1 cellular context compared by ENCODE assay signal in genomic region chr5:83400712-83401111, GRCh38.
TF ChIP-seq lines count a peak whose summit lies in the region.

No MANE protein-coding gene starts in this region.

TF ChIP-seq in IMR-90, 13 proteins besides CTCF, POLR2A, EP300 and RAD21 (continued from another document):
- no peak for TF ChIP-seq ELK1 (IDR thresholded peaks at IDR 0.05; ENCODE audit: borderline replicate concordance, low read depth, low read length)
- no peak for TF ChIP-seq FOS (IDR thresholded peaks at IDR 0.05; ENCODE audit: low read depth, low read length)
- no peak for TF ChIP-seq BHLHE40 (IDR thresholded peaks at IDR 0.05; ENCODE audit: low read depth, low read length)
- TF ChIP-seq USF2 (IDR thresholded peaks at IDR 0.05; ENCODE audit: low read depth, low read length): no peak
- no peak for TF ChIP-seq CHD1 (IDR thresholded peaks at IDR 0.05; ENCODE audit: low read depth, low read length)
- TF ChIP-seq CEBPB (IDR thresholded peaks at IDR 0.05; ENCODE audit: low read depth, low read length): no peak
- no peak for TF ChIP-seq RCOR1 (IDR thresholded peaks at IDR 0.05; ENCODE audit: insufficient replicate concordance, low read length)
- TF ChIP-seq MAFK (IDR thresholded peaks at IDR 0.05; ENCODE audit: low read depth, low read length): no peak
